Comparison of ENCODE assay signal across 33 cellular contexts in the genomic region with DNA sequence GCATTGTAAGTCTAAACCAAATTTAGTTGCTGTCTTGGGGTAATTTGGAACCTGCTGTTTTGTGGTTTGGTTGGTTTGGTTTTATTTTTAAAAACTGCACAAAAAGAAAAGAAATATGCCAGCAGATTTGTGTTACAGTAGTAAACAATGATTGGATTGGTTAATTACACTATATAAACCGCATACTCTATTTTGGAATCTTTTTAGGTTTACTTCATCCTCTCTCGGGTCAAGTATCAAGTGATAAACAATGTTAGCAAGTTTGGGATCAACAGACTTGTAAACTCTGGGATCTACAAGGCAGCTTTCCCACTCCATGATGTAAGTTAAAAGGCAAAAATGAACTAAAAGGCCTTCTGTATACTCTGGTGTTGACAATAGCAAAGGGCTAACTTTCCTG.
"Had no signal": no experiment of that assay in that cellular context is flagged by ENCODE, and none has a peak within 500 bp of the region (broad histone marks: within the 10 kb centered on the region; RNA-seq: fewer than 3 reads in every experiment).

No MANE protein-coding gene starts in this region.

- H3K4me3 Mint-ChIP-seq: activated CD8-positive, alpha-beta T cell treated with anti-CD3 and anti-CD28 coated beads for 36 hours; activated naive CD8-positive, alpha-beta T cell treated with anti-CD3 and anti-CD28 coated beads, Interleukin-2, amount 50 U/mL, for 24 hours; activated T-helper 1 cell treated with anti-CD3 and anti-CD28 coated beads, Interleukin-12 subunit alpha, Interleukin-12 subunit beta, Interleukin-2, Interleukin-4 antibody, amounts not matched to agents 30 ng/mL and 10 ng/mL and 1 ng/mL, durations not matched to agents 14 hours and 24 hours and 36 hours; brain; T-helper 2 cell treated with Interferon-gamma antibody and Interleukin-4, amounts not matched to agents 5 μg/mL and 100 μg/mL, for 36 hours had no signal

- H3K9me3 ChIP-seq: ascending aorta, SJCRH30 had no signal

- ATAC-seq: activated CD4-positive, CD25-positive, alpha-beta regulatory T cell treated with anti-CD3 and anti-CD28 coated beads, Interleukin-2, amount 50 U/mL, for 24 hours; activated CD8-positive, alpha-beta T cell treated with anti-CD3 and anti-CD28 coated beads for 36 hours; activated naive CD4-positive, alpha-beta T cell treated with anti-CD3 and anti-CD28 coated beads, Interleukin-2, amount 50 U/mL, for 72 hours; activated naive CD8-positive, alpha-beta T cell treated with anti-CD3 and anti-CD28 coated beads, Interleukin-2, amount 50 U/mL, for 24 hours; K562; Panc1; Right ventricle myocardium inferior; SK-N-SH treated with all-trans-retinoic acid at 6 μM for 48 hours had no signal

- H3K4me1 Mint-ChIP-seq: brain had no signal

- H3K27ac ChIP-seq: cardiac muscle cell, SJCRH30 had no signal

- H3K4me3 ChIP-seq: ascending aorta, cardiac muscle cell, K562, SJCRH30 had no signal

- H3K27ac Mint-ChIP-seq: activated CD8-positive, alpha-beta T cell treated with anti-CD3 and anti-CD28 coated beads for 36 hours; activated naive CD4-positive, alpha-beta T cell treated with anti-CD3 and anti-CD28 coated beads, Interleukin-2, amount 50 U/mL, for 72 hours; activated naive CD8-positive, alpha-beta T cell treated with anti-CD3 and anti-CD28 coated beads, Interleukin-2, amount 50 U/mL, for 24 hours; activated T-helper 1 cell treated with anti-CD3 and anti-CD28 coated beads, Interleukin-12 subunit alpha, Interleukin-12 subunit beta, Interleukin-2, Interleukin-4 antibody, amounts not matched to agents 30 ng/mL and 10 ng/mL and 1 ng/mL, durations not matched to agents 14 hours and 24 hours and 36 hours; brain; T-helper 2 cell treated with Interferon-gamma antibody and Interleukin-4, amounts not matched to agents 5 μg/mL and 100 μg/mL, for 36 hours had no signal

- H3K27me3 Mint-ChIP-seq: activated CD8-positive, alpha-beta T cell treated with anti-CD3 and anti-CD28 coated beads for 36 hours; activated naive CD8-positive, alpha-beta T cell treated with anti-CD3 and anti-CD28 coated beads, Interleukin-2, amount 50 U/mL, for 24 hours had no signal

- H3K9me3 Mint-ChIP-seq: activated naive CD4-positive, alpha-beta T cell treated with anti-CD3 and anti-CD28 coated beads, Interleukin-2, amount 50 U/mL, for 72 hours; activated naive CD8-positive, alpha-beta T cell treated with anti-CD3 and anti-CD28 coated beads, Interleukin-2, amount 50 U/mL, for 24 hours; activated T-helper 1 cell treated with anti-CD3 and anti-CD28 coated beads, Interleukin-12 subunit alpha, Interleukin-12 subunit beta, Interleukin-2, Interleukin-4 antibody, amounts not matched to agents 30 ng/mL and 10 ng/mL and 1 ng/mL, durations not matched to agents 14 hours and 24 hours and 36 hours; brain; T-helper 2 cell treated with Interferon-gamma antibody and Interleukin-4, amounts not matched to agents 5 μg/mL and 100 μg/mL, for 36 hours had no signal

- H3K27me3 ChIP-seq: ascending aorta, cardiac muscle cell, SJCRH30 had no signal

- DNase-seq: activated CD4-positive, alpha-beta T cell treated with anti-CD3 and anti-CD28 coated beads for 4 hours; activated CD8-positive, alpha-beta memory T cell treated with anti-CD3 and anti-CD28 coated beads, Interleukin-2, amount 50 U/mL, for 4 hours; activated CD8-positive, alpha-beta T cell treated with anti-CD3 and anti-CD28 coated beads for 36 hours; activated effector memory CD4-positive, alpha-beta T cell treated with Interleukin-2 at 50 U/mL for 16 hours; activated naive CD4-positive, alpha-beta T cell treated with Interleukin-2 at 50 U/mL for 16 hours; activated naive CD8-positive, alpha-beta T cell treated with anti-CD3 and anti-CD28 coated beads, Interleukin-2, amount 50 U/mL, for 24 hours; amniotic stem cell; Karpas-422; NCI-H1048; NCI-H1417 treated with DMSO at 0.1 percent for 48 hours; NCI-H1694; NCI-H2029; NCI-H2107; NCI-H2171 treated with DMSO at 0.1 percent for 48 hours; NCI-H226; NCI-H526; NCI-H774; NK-92 treated with Interleukin-12 subunit alpha and Interleukin-12 subunit beta, amount 100 ng/mL, for 24 hours; OCI-M1; RPMI8226; SJCRH30; SW 1271 had no signal
